8 cellular contexts compared by ENCODE assay signal in genomic region chr11:60377737-60378136, GRCh38. TPM values are rescaled to one million over a fixed set of nuclear protein-coding genes. Genes with fewer than 3 reads are reported as not detected.
DNase-seq lines count a peak whose midpoint lies in the region; ATAC-seq, FAIRE-seq and TF ChIP-seq lines count a peak whose summit lies in the region.

No MANE protein-coding gene starts in this region.

- DNase-seq in heart right ventricle (peak in 1 of 2 donors; percentile 50), testis (peak; percentile 34), NCI-H2196 treated with DMSO at 0.1 percent for 48 hours (lab: John Stamatoyannopoulos, UW; ENCODE audit: unreplicated experiment) (no peak), urothelium cell line (ENCODE audit: low spot score) (no peak), frontal cortex (ENCODE audit: low spot score in 2 of 2) (no peak)

- WGBS in heart right ventricle, 2 donors = 82% methylated on average over 2 of the region's 2 CpGs
- 74 to 88% methylated on average over 2 of the region's 2 CpGs for WGBS in testis, 2 donors

- peak overlapping the region; percentile 87 for H3K4me2 ChIP-seq in Loucy (ENCODE audit: low read depth, low read length, poor library complexity, severe bottlenecking)

- H3K36me3 ChIP-seq in Loucy (ENCODE audit: insufficient read depth, low read length) (no peaks in the 10 kb centered on the region), heart right ventricle (no peaks in the 10 kb centered on the region), testis (ENCODE audit: low read depth, missing control alignments) (no peaks in the 10 kb centered on the region)

- H3K4me1 ChIP-seq in Loucy (ENCODE audit: insufficient read depth, low read length, poor library complexity, severe bottlenecking) (peaks cover 63% of the 10 kb centered on the region), heart right ventricle (peaks cover 0 to 12% (median 0%) of the 10 kb centered on the region in 9 donors), testis (no peaks in the 10 kb centered on the region)

- peak overlapping the region; percentile 58 for H3K9ac ChIP-seq in Loucy (ENCODE audit: low read depth, low read length, poor library complexity, severe bottlenecking)

- H3K27me3 ChIP-seq in Loucy (ENCODE audit: insufficient read depth, low read length, poor library complexity, severe bottlenecking) (no peaks in the 10 kb centered on the region), heart right ventricle (peaks cover 0 to 9% (median 0%) of the 10 kb centered on the region in 7 donors), testis (no peaks in the 10 kb centered on the region)

- peaks cover 5% of the 10 kb centered on the region; the same call in 1 of the 2 replicates for H3F3A ChIP-seq in Loucy (ENCODE audit: low read depth)

- no peaks in the 10 kb centered on the region for H3K79me2 ChIP-seq in Loucy (ENCODE audit: insufficient read depth, low read length)

- H3K9me2 ChIP-seq in Loucy (replicated peaks; ENCODE audit: low read depth, low read length) = no peaks in the 10 kb centered on the region

- ATAC-seq in GM19467 (IDR thresholded peaks at IDR 0.05; ENCODE audit: unreplicated experiment) (peak; percentile 39), heart right ventricle (peak in 7 of 8 donors; percentile 73 to 84 (median 78)), GM19328 (IDR thresholded peaks at IDR 0.05; ENCODE audit: unreplicated experiment) (no peak)

- intact Hi-C loops in heart right ventricle (cut with DNase I) = no loop called here
- intact Hi-C loops in testis (cut with DNase I; ENCODE audit: low total_unique reads) = no loop called here

- peak overlapping the region; percentile 34 for H2AFZ ChIP-seq in Loucy (ENCODE audit: low read length)

- no peaks in the 10 kb centered on the region for H4K20me1 ChIP-seq in Loucy (ENCODE audit: insufficient read depth, low read length, poor library complexity, severe bottlenecking)

- FAIRE-seq in urothelium cell line (lab: Jason Lieb, UNC) = no peak
- FAIRE-seq in frontal cortex (lab: Jason Lieb, UNC) = no peak

- H3K4me3 ChIP-seq in Loucy (ENCODE audit: low read length, poor library complexity, severe bottlenecking) (peak overlapping the region; percentile 67), heart right ventricle (peak overlapping the region in 1 of 10 donors; percentile 58), testis (no peak overlapping the region)

- H3K27ac ChIP-seq in heart right ventricle (peak overlapping the region in 3 of 10 donors; percentile 5 to 92 (median 47)), testis (no peak overlapping the region)

- no peak for TF ChIP-seq POLR2A in testis (IDR thresholded peaks at IDR 0.05)

- TF ChIP-seq CTCF in Loucy (conservative IDR thresholded peaks at IDR 0.05; ENCODE audit: low read length) (no peak), heart right ventricle (IDR thresholded peaks at IDR 0.05) (no peak), testis (IDR thresholded peaks at IDR 0.05) (no peak)

- H3K9me3 ChIP-seq in Loucy (ENCODE audit: insufficient read depth, low read depth, low read length) (no peaks in the 10 kb centered on the region), heart right ventricle (no peaks in the 10 kb centered on the region), testis (no peaks in the 10 kb centered on the region)

RNA-seq across cellular contexts. Expression of gene MS4A7, which starts 0.6 kb away (rescaled TPM):
- total RNA-seq in heart right ventricle (10 to 100 TPM in 5 of 10 donors, 1 to 10 TPM in 5; 3.6 to 23.9 (median 7.6) TPM), testis (10 to 100 TPM in 1 of 2 donors, 1 to 10 TPM in 1; 5.7 to 11.9 TPM), frontal cortex (1.2 TPM)
- polyA plus RNA-seq in heart right ventricle (1 to 10 TPM; 2.3 to 6.7 TPM), testis (ENCODE audit: insufficient read depth, low read depth, low replicate concordance) (8.9 TPM)

RNA-seq across cellular contexts. Expression of gene MS4A14, which starts 18.5 kb away (rescaled TPM):
- total RNA-seq in heart right ventricle (1 to 10 TPM in 1 of 10 donors, under 1 TPM in 7, not detected in 2; 0.11 to 1.6 (median 0.28) TPM), testis (100 to 1,000 TPM in 1 of 2 donors, 10 to 100 TPM in 1; 32.7 to 154 TPM), frontal cortex (not detected)
- polyA plus RNA-seq in heart right ventricle (1 to 10 TPM in 1 of 2 donors, under 1 TPM in 1; 0.16 to 2.6 TPM), testis (ENCODE audit: insufficient read depth, low read depth, low replicate concordance) (127 TPM)

RNA-seq across cellular contexts. Expression of gene MS4A6E, which starts 50.7 kb away (rescaled TPM):
- total RNA-seq in heart right ventricle = under 1 TPM in 1 of 10 donors, not detected in 9; 0.62 TPM
- polyA plus RNA-seq in heart right ventricle = under 1 TPM in 1 of 2 donors, not detected in 1; 0.28 TPM
- total RNA-seq in testis = 10 to 100 TPM; 31.4 to 75.4 TPM
- 167 TPM for polyA plus RNA-seq in testis (ENCODE audit: insufficient read depth, low read depth, low replicate concordance)
- not detected for total RNA-seq in frontal cortex

RNA-seq across cellular contexts. Expression of gene MS4A5, which starts 51.6 kb away (rescaled TPM):
- total RNA-seq in heart right ventricle (not detected), testis (10 to 100 TPM; 17.9 to 48.1 TPM), frontal cortex (not detected)
- polyA plus RNA-seq in heart right ventricle (not detected), testis (ENCODE audit: insufficient read depth, low read depth, low replicate concordance) (71.6 TPM)

Comparison
In these comparisons a context has a peak if more than half of its experiments do, and no peak if none do; other contexts are left out.
1. RNA of gene MS4A14, which starts 18.5 kb away (total RNA-seq): 32.7 to 154 TPM in testis; 0.11 to 1.6 TPM in heart right ventricle and not detected in frontal cortex (single experiment); every median in the first group is over 10 times any median in the second.
2. RNA of gene MS4A6E, which starts 50.7 kb away (total RNA-seq): 31.4 to 75.4 TPM in testis; 0.62 TPM in heart right ventricle and not detected in frontal cortex (single experiment); every median in the first group is over 10 times any median in the second.